1 cellular context compared by ENCODE assay signal in the genomic region with DNA sequence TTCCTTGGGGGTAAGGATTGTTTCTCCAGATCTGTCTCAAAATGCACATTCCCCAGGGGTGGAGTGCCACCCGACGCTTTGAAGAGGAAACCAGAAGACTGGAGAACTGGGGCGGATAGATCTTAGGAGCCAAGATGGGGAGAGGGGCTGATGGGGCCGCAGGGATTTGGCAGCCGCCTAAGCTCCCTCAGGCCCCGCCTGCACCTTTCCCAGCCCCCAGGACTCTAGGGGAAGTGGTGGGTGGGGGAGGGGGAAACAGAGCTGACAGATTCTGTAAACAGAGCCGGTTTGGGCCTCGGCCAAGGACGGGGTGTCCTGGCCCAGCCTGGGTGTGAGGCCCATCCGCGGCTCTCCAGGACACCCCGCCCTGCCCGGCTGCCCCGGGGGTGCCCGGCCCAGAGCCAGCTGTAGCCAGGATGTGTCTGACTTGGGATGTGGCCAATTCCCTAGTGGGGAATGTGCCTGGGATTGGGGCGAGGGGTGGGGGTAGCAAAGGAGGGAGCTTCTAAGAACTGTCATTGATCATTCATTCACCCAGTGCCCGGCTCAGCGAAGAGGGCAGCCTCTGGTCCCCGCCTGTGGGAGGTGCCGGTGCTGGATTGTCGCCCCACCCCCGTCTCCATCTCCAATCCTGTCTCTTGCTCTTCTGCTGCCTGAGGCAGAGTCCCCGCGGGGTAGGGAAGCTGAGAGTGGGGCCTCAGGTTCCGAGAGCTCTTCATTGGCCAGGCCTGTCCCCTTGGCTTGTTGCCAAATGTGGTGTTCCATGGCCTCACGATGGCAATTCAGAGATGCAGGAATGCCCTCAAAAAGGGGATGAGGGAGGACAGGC.
A peak's percentile ranks its signal among the peaks of the same experiment; 100 is the strongest.
TF ChIP-seq lines count a peak whose summit lies in the region.

No MANE protein-coding gene starts in this region.

TF ChIP-seq in HEK293, 187 proteins besides CTCF, POLR2A, EP300 and RAD21 (continued from another document and continues in another):
- TF ChIP-seq ZNF335 (tag by site-specific recombination; conservative IDR thresholded peaks at IDR 0.05) = peak; percentile 100
- TF ChIP-seq ZNF155 (tag by site-specific recombination; IDR thresholded peaks at IDR 0.05) = no peak
- no peak for TF ChIP-seq ZNF133 (tag by site-specific recombination; IDR thresholded peaks at IDR 0.05)
- TF ChIP-seq ZNF473 (tag by site-specific recombination; IDR thresholded peaks at IDR 0.05) = no peak
- TF ChIP-seq ZNF114 (tag by site-specific recombination; IDR thresholded peaks at IDR 0.05) = no peak
- TF ChIP-seq ZNF211 (tag by site-specific recombination; IDR thresholded peaks at IDR 0.05; ENCODE audit: low read depth) = no peak
- no peak for TF ChIP-seq ZNF707 (tag by site-specific recombination; IDR thresholded peaks at IDR 0.05)
- peak; percentile 72 for TF ChIP-seq ZBTB20 (tag by site-specific recombination; IDR thresholded peaks at IDR 0.05)
- TF ChIP-seq ZNF223 (tag by site-specific recombination; IDR thresholded peaks at IDR 0.05) = no peak
- TF ChIP-seq ZNF837 (tag by site-specific recombination; IDR thresholded peaks at IDR 0.05) = no peak
- no peak for TF ChIP-seq TCF7L2 (IDR thresholded peaks at IDR 0.05; ENCODE audit: borderline replicate concordance, low read depth, low read length)
- peak; percentile 64; the same call in 1 of the 2 replicates for TF ChIP-seq ZNF600 (tag by site-specific recombination; IDR thresholded peaks at IDR 0.05)
- TF ChIP-seq ZNF658 (tag by site-specific recombination; IDR thresholded peaks at IDR 0.05) = no peak
- TF ChIP-seq ZNF776 (tag by site-specific recombination; IDR thresholded peaks at IDR 0.05; ENCODE audit: borderline replicate concordance) = peak; percentile 85
- TF ChIP-seq, protein P1, sequence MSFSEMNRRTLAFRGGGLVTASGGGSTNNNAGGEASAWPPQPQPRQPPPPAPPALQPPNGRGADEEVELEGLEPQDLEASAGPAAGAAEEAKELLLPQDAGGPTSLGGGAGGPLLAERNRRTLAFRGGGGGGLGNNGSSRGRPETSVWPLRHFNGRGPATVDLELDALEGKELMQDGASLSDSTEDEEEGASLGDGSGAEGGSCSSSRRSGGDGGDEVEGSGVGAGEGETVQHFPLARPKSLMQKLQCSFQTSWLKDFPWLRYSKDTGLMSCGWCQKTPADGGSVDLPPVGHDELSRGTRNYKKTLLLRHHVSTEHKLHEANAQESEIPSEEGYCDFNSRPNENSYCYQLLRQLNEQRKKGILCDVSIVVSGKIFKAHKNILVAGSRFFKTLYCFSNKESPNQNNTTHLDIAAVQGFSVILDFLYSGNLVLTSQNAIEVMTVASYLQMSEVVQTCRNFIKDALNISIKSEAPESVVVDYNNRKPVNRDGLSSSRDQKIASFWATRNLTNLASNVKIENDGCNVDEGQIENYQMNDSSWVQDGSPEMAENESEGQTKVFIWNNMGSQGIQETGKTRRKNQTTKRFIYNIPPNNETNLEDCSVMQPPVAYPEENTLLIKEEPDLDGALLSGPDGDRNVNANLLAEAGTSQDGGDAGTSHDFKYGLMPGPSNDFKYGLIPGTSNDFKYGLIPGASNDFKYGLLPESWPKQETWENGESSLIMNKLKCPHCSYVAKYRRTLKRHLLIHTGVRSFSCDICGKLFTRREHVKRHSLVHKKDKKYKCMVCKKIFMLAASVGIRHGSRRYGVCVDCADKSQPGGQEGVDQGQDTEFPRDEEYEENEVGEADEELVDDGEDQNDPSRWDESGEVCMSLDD (tag by site-specific recombination; IDR thresholded peaks at IDR 0.05) = peak; percentile 63; the same call in 1 of the 2 replicates
- peak; percentile 83; the same call in 1 of the 2 replicates for TF ChIP-seq ZNF24 (tag by site-specific recombination; IDR thresholded peaks at IDR 0.05)
- no peak for TF ChIP-seq ZNF16 (tag by site-specific recombination; IDR thresholded peaks at IDR 0.05; ENCODE audit: low read depth)
- TF ChIP-seq ZNF558 (tag by site-specific recombination; IDR thresholded peaks at IDR 0.05) = 0 out of 2 replicates have a peak, but pooled peaks have one; percentile 7
- peak; percentile 86 for TF ChIP-seq ZNF423 (tag by site-specific recombination; IDR thresholded peaks at IDR 0.05)
- TF ChIP-seq, protein P2, sequence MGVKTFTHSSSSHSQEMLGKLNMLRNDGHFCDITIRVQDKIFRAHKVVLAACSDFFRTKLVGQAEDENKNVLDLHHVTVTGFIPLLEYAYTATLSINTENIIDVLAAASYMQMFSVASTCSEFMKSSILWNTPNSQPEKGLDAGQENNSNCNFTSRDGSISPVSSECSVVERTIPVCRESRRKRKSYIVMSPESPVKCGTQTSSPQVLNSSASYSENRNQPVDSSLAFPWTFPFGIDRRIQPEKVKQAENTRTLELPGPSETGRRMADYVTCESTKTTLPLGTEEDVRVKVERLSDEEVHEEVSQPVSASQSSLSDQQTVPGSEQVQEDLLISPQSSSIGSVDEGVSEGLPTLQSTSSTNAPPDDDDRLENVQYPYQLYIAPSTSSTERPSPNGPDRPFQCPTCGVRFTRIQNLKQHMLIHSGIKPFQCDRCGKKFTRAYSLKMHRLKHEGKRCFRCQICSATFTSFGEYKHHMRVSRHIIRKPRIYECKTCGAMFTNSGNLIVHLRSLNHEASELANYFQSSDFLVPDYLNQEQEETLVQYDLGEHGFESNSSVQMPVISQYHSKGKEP (tag by site-specific recombination; IDR thresholded peaks at IDR 0.05) = peak; percentile 20; the same call in 1 of the 2 replicates
- TF ChIP-seq ZNF747 (tag by site-specific recombination; IDR thresholded peaks at IDR 0.05) = no peak
- peak; percentile 12; the same call in 1 of the 2 replicates for TF ChIP-seq FEZF1 (tag by site-specific recombination; IDR thresholded peaks at IDR 0.05)
- TF ChIP-seq ZNF394 (tag by site-specific recombination; IDR thresholded peaks at IDR 0.05; ENCODE audit: borderline replicate concordance) = no peak
- no peak for TF ChIP-seq PRDM1 (tag by site-specific recombination; IDR thresholded peaks at IDR 0.05)
- TF ChIP-seq ZNF624 (tag by site-specific recombination; IDR thresholded peaks at IDR 0.05) = peak; percentile 84; the same call in 1 of the 2 replicates
- TF ChIP-seq ZBTB17 (tag by site-specific recombination; IDR thresholded peaks at IDR 0.05) = peak; percentile 81
- peak; percentile 71 for TF ChIP-seq SP3 (tag by site-specific recombination; IDR thresholded peaks at IDR 0.05)
- no peak for TF ChIP-seq HOXD13 (CRISPR knock-in tag; IDR thresholded peaks at IDR 0.05; ENCODE audit: borderline replicate concordance)
- 0 out of 2 replicates have a peak, but pooled peaks have one; percentile 48 for TF ChIP-seq ZNF571 (tag by site-specific recombination; IDR thresholded peaks at IDR 0.05)
- TF ChIP-seq GFI1B (tag by site-specific recombination; IDR thresholded peaks at IDR 0.05) = 0 out of 2 replicates have a peak, but pooled peaks have one; percentile 10
- TF ChIP-seq, protein P3, sequence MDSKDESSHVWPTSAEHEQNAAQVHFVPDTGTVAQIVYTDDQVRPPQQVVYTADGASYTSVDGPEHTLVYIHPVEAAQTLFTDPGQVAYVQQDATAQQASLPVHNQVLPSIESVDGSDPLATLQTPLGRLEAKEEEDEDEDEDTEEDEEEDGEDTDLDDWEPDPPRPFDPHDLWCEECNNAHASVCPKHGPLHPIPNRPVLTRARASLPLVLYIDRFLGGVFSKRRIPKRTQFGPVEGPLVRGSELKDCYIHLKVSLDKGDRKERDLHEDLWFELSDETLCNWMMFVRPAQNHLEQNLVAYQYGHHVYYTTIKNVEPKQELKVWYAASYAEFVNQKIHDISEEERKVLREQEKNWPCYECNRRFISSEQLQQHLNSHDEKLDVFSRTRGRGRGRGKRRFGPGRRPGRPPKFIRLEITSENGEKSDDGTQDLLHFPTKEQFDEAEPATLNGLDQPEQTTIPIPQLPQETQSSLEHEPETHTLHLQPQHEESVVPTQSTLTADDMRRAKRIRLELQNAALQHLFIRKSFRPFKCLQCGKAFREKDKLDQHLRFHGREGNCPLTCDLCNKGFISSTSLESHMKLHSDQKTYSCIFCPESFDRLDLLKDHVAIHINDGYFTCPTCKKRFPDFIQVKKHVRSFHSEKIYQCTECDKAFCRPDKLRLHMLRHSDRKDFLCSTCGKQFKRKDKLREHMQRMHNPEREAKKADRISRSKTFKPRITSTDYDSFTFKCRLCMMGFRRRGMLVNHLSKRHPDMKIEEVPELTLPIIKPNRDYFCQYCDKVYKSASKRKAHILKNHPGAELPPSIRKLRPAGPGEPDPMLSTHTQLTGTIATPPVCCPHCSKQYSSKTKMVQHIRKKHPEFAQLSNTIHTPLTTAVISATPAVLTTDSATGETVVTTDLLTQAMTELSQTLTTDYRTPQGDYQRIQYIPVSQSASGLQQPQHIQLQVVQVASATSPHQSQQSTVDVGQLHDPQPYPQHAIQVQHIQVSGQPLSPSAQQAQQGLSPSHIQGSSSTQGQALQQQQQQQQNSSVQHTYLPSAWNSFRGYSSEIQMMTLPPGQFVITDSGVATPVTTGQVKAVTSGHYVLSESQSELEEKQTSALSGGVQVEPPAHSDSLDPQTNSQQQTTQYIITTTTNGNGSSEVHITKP (tag by site-specific recombination; IDR thresholded peaks at IDR 0.05) = peak; percentile 89
- no peak for TF ChIP-seq ZNF169 (tag by site-specific recombination; IDR thresholded peaks at IDR 0.05)
- peak; percentile 84 for TF ChIP-seq GLIS1 (tag by site-specific recombination; IDR thresholded peaks at IDR 0.05)
- TF ChIP-seq YY1 (tag by site-specific recombination; IDR thresholded peaks at IDR 0.05) = no peak
- peak; percentile 63 for TF ChIP-seq ZBTB8A (tag by site-specific recombination; IDR thresholded peaks at IDR 0.05)
- 0 out of 2 replicates have a peak, but pooled peaks have one; percentile 70 for TF ChIP-seq ZNF37A (tag by site-specific recombination; IDR thresholded peaks at IDR 0.05)
- TF ChIP-seq, protein P4, sequence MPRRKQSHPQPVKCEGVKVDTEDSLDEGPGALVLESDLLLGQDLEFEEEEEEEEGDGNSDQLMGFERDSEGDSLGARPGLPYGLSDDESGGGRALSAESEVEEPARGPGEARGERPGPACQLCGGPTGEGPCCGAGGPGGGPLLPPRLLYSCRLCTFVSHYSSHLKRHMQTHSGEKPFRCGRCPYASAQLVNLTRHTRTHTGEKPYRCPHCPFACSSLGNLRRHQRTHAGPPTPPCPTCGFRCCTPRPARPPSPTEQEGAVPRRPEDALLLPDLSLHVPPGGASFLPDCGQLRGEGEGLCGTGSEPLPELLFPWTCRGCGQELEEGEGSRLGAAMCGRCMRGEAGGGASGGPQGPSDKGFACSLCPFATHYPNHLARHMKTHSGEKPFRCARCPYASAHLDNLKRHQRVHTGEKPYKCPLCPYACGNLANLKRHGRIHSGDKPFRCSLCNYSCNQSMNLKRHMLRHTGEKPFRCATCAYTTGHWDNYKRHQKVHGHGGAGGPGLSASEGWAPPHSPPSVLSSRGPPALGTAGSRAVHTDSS (tag by site-specific recombination; IDR thresholded peaks at IDR 0.05) = no peak
- TF ChIP-seq ZSCAN30 (tag by site-specific recombination; IDR thresholded peaks at IDR 0.05) = peak; percentile 28; the same call in 1 of the 2 replicates
- TF ChIP-seq, protein P5, sequence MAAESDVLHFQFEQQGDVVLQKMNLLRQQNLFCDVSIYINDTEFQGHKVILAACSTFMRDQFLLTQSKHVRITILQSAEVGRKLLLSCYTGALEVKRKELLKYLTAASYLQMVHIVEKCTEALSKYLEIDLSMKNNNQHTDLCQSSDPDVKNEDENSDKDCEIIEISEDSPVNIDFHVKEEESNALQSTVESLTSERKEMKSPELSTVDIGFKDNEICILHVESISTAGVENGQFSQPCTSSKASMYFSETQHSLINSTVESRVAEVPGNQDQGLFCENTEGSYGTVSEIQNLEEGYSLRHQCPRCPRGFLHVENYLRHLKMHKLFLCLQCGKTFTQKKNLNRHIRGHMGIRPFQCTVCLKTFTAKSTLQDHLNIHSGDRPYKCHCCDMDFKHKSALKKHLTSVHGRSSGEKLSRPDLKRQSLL (tag by site-specific recombination; IDR thresholded peaks at IDR 0.05) = peak; percentile 72
- no peak for TF ChIP-seq ZNF530 (tag by site-specific recombination; IDR thresholded peaks at IDR 0.05; ENCODE audit: low read depth)
- TF ChIP-seq ZBTB48 (tag by site-specific recombination; IDR thresholded peaks at IDR 0.05) = peak; percentile 15; the same call in 1 of the 2 replicates
- TF ChIP-seq MYNN (tag by site-specific recombination; IDR thresholded peaks at IDR 0.05; ENCODE audit: borderline replicate concordance) = no peak
- TF ChIP-seq, protein P6, sequence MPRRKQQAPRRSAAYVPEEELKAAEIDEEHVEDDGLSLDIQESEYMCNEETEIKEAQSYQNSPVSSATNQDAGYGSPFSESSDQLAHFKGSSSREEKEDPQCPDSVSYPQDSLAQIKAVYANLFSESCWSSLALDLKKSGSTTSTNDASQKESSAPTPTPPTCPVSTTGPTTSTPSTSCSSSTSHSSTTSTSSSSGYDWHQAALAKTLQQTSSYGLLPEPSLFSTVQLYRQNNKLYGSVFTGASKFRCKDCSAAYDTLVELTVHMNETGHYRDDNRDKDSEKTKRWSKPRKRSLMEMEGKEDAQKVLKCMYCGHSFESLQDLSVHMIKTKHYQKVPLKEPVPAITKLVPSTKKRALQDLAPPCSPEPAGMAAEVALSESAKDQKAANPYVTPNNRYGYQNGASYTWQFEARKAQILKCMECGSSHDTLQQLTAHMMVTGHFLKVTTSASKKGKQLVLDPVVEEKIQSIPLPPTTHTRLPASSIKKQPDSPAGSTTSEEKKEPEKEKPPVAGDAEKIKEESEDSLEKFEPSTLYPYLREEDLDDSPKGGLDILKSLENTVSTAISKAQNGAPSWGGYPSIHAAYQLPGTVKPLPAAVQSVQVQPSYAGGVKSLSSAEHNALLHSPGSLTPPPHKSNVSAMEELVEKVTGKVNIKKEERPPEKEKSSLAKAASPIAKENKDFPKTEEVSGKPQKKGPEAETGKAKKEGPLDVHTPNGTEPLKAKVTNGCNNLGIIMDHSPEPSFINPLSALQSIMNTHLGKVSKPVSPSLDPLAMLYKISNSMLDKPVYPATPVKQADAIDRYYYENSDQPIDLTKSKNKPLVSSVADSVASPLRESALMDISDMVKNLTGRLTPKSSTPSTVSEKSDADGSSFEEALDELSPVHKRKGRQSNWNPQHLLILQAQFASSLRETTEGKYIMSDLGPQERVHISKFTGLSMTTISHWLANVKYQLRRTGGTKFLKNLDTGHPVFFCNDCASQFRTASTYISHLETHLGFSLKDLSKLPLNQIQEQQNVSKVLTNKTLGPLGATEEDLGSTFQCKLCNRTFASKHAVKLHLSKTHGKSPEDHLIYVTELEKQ (tag by site-specific recombination; IDR thresholded peaks at IDR 0.05; ENCODE audit: borderline replicate concordance) = 0 out of 2 replicates have a peak, but pooled peaks have one; percentile 8
- TF ChIP-seq, protein P7, sequence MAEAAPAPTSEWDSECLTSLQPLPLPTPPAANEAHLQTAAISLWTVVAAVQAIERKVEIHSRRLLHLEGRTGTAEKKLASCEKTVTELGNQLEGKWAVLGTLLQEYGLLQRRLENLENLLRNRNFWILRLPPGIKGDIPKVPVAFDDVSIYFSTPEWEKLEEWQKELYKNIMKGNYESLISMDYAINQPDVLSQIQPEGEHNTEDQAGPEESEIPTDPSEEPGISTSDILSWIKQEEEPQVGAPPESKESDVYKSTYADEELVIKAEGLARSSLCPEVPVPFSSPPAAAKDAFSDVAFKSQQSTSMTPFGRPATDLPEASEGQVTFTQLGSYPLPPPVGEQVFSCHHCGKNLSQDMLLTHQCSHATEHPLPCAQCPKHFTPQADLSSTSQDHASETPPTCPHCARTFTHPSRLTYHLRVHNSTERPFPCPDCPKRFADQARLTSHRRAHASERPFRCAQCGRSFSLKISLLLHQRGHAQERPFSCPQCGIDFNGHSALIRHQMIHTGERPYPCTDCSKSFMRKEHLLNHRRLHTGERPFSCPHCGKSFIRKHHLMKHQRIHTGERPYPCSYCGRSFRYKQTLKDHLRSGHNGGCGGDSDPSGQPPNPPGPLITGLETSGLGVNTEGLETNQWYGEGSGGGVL (tag by site-specific recombination; IDR thresholded peaks at IDR 0.05) = peak; percentile 86
- TF ChIP-seq ZFP41 (tag by site-specific recombination; IDR thresholded peaks at IDR 0.05; ENCODE audit: borderline replicate concordance) = no peak
